ENCODE assay signal across 17 cellular contexts in the genomic region with DNA sequence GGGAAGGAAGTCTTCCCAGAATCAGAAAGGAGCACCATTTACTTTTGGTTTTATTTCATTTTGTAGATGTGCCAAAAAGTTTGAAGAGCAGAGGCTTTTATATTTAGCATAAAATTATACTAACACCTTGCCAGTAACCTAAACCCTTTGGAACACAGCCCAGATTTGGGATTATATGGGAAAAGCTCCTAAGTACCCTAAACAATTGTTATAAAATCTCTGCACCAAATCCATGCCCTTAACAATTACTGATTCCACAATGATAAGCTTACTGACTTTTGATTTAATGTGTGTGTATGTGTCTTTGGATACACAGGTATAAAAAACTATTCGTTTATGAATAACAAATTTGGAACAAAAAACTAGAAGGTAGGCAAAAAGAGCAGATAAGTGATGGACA. TPM values are rescaled to one million over a fixed set of nuclear protein-coding genes. Genes with fewer than 3 reads are reported as not detected.
"Had no signal": no experiment of that assay in that cellular context is flagged by ENCODE, and none has a peak within 500 bp of the region (broad histone marks: within the 10 kb centered on the region; RNA-seq: fewer than 3 reads in every experiment).

No MANE protein-coding gene starts in this region.

- H3K9me3 ChIP-seq: adrenal gland, left ventricle myocardium inferior, psoas muscle, transverse colon had no signal

- H3K27ac ChIP-seq: adrenal gland, left ventricle myocardium inferior, psoas muscle, transverse colon had no signal

- DNase-seq: activated CD4-positive, alpha-beta T cell treated with anti-CD3 and anti-CD28 coated beads, Interleukin-2, amount 50 U/mL, for 4 hours; activated CD4-positive, CD25-positive, alpha-beta regulatory T cell treated with anti-CD3 and anti-CD28 coated beads, Interleukin-2, amount 50 U/mL, for 72 hours; activated naive CD4-positive, alpha-beta T cell treated with anti-CD3 and anti-CD28 coated beads, Interleukin-2, amount 50 U/mL, for 16 hours; activated T-cell treated with anti-CD3 and anti-CD28 coated beads, Interleukin-2, amount 50 U/mL, for 1 hour; adrenal gland; kidney; left ventricle myocardium inferior; nephron progenitor cell; psoas muscle; stimulated activated CD4-positive, alpha-beta T cell treated with anti-CD3 and anti-CD28 coated beads, Interleukin-2, amount 100 ng/mL, for 24 hours; stimulated activated naive B cell treated with anti-CD40 and anti-IgM and Interleukin-4, amounts not matched to agents 10 μg/mL and 1 μg/mL and 100 μg/mL, for 72 hours; substantia nigra; transverse colon had no signal

- H3K4me1 ChIP-seq: adrenal gland, left ventricle myocardium inferior, psoas muscle had no signal

- H3K4me2 ChIP-seq: hepatocyte had no signal

- H3K79me2 ChIP-seq: hepatocyte had no signal

- H3K27me3 ChIP-seq: adrenal gland, hepatocyte, transverse colon had no signal

- H2AFZ ChIP-seq: hepatocyte had no signal

- H3K36me3 ChIP-seq: adrenal gland, left ventricle myocardium inferior, transverse colon had no signal

- H3K4me3 ChIP-seq: adrenal gland, hepatocyte, left ventricle myocardium inferior, psoas muscle, transverse colon had no signal

RNA-seq across cellular contexts. Expression of a gene that starts 39.0 kb away (rescaled TPM):
- total RNA-seq: epithelial cell of proximal tubule, kidney, left ventricle myocardium inferior, mesenteric fat pad, omental fat pad, psoas muscle had no signal
- polyA plus RNA-seq: hepatocyte had no signal
